In the genomic region with DNA sequence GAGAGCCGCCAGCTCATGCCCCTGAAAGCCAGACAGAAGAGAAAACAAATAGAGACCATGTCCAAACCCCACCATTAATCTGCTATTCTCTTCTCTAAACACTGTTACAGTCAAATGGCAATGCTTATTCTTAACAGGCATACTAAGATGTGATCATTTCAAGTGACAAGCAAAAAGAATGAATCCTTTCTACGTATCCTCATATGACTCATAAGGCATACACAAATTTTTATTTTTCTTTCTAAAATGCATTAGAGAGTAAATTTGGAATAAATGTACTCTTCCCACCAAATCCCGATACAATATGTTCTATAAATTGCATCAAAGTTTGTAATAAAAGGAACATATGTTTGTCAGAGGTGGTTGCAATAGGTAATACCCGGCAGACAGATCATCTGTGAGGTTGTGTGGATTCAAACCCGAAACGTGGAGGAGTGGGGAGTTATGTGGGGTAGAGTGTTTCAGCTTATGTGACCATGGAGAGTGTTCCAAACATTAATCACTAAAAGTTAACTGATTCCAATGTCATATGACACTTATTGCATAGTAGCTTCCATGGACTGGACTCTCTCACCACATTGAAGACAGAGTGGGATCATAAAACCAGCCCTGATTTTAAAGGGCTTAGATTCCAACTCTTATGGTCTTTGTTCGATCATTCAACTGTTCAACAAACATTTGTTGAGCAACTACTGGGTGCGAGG, we compare ENCODE assay signal across 17 cellular contexts.
A peak's percentile ranks its signal among the peaks of the same experiment; 100 is the strongest.
DNase-seq lines count a peak whose midpoint lies in the region; ATAC-seq and TF ChIP-seq lines count a peak whose summit lies in the region.
"Had no signal": no experiment of that assay in that cellular context is flagged by ENCODE, and none has a peak within 500 bp of the region (broad histone marks: within the 10 kb centered on the region; RNA-seq: fewer than 3 reads in every experiment).

No MANE protein-coding gene starts in this region.

- H3K4me1 ChIP-seq in breast epithelium, result no peaks in the 10 kb centered on the region
- peaks cover 5% of the 10 kb centered on the region for H3K4me1 ChIP-seq in mammary epithelial cell (ENCODE audit: insufficient read depth, low read length)
- H3K4me1 ChIP-seq in aorta (ENCODE audit: control insufficient read depth in 1 of 2, insufficient read depth in 2 of 2, low read length in 2 of 2), result no peaks in the 10 kb centered on the region

- H3K4me2 ChIP-seq in mammary epithelial cell (ENCODE audit: insufficient read depth, low read depth, low read length), result no peak overlapping the region

- DNase-seq in breast epithelium (ENCODE audit: low spot score in 2 of 2) (no peak), mammary epithelial cell (no peak), kidney glomerular epithelial cell (lab: John Stamatoyannopoulos, UW) (peak; percentile 21), aorta (no peak), GOT3 (lab: John Stamatoyannopoulos, UW) (no peak), cerebellar nuclear complex (lab: John Stamatoyannopoulos, UW) (no peak)
- DNase-seq: activated CD4-positive, alpha-beta T cell treated with anti-CD3 and anti-CD28 coated beads for 4 hours; activated naive CD8-positive, alpha-beta T cell treated with anti-CD3 and anti-CD28 coated beads, Interleukin-2, amount 10 ng/mL, durations not matched to agents 7 days and 5 days; CD4-positive, alpha-beta T cell; head of caudate nucleus; MV-4-11; NK-92 treated with Interleukin-12 subunit alpha and Interleukin-12 subunit beta, amount 100 ng/mL, for 24 hours; posterior cingulate gyrus; Right ventricle myocardium superior had no signal

- H4K20me1 ChIP-seq in mammary epithelial cell (ENCODE audit: insufficient read depth, low read length), result no peaks in the 10 kb centered on the region

- dilution Hi-C loops in mammary epithelial cell (cut with HindIII; ENCODE audit: low sequenced_read_pairs), result no loop called here

- H3K27me3 ChIP-seq in breast epithelium (no peaks in the 10 kb centered on the region), mammary epithelial cell (ENCODE audit: insufficient read depth, low read length) (no peaks in the 10 kb centered on the region), aorta (ENCODE audit: control insufficient read depth in 1 of 2, insufficient read depth in 2 of 2, low read length in 1 of 2) (no peaks in the 10 kb centered on the region)

- H3K36me3 ChIP-seq in breast epithelium (no peaks in the 10 kb centered on the region), mammary epithelial cell (ENCODE audit: insufficient read depth, low read length) (no peaks in the 10 kb centered on the region), aorta (ENCODE audit: control insufficient read depth in 1 of 2, insufficient read depth in 2 of 2, low read length in 1 of 2) (no peaks in the 10 kb centered on the region)

- no TSS peak for BruUV-seq in mammary epithelial cell (replicated peaks; lab: Mats Ljungman, UMichigan)

- H3K9me3 ChIP-seq in breast epithelium (no peaks in the 10 kb centered on the region), mammary epithelial cell (replicated peaks; ENCODE audit: insufficient read depth, low read length) (no peaks in the 10 kb centered on the region), aorta (ENCODE audit: control insufficient read depth, low read length) (no peaks in the 10 kb centered on the region)

- in situ Hi-C loops in mammary epithelial cell (cut with MboI; ENCODE audit: low sequenced_read_pairs in 2 of 2), result no loop called here

- H3K4me3 ChIP-seq in breast epithelium, result peak overlapping the region in 2 of 3 donors; percentile 33 to 48
- H3K4me3 ChIP-seq in mammary epithelial cell (replicated peaks in 1 of 3; ENCODE audit: insufficient read depth in 1 of 3, low read depth in 2 of 3, low read length in 3 of 3), result no peak overlapping the region
- no peak overlapping the region for H3K4me3 ChIP-seq in aorta (ENCODE audit: low read length in 2 of 2)

- H3K9ac ChIP-seq in mammary epithelial cell (ENCODE audit: insufficient read depth, low read length), result no peak overlapping the region

- no peak for TF ChIP-seq POLR2A in breast epithelium (IDR thresholded peaks at IDR 0.05)

- CTCF ChIA-PET in mammary epithelial cell (lab: Charles Lee; ENCODE audit: low non-redundant PET), result no interaction called here

- ATAC-seq in SK-N-SH treated with all-trans-retinoic acid at 6 μM for 48 hours (peak; percentile 65), aorta (ENCODE audit: low FRiP score) (peak; percentile 42), GM19455 (IDR thresholded peaks at IDR 0.05; ENCODE audit: unreplicated experiment) (no peak)

- H3K79me2 ChIP-seq in mammary epithelial cell (ENCODE audit: insufficient read depth, low read length), result no peaks in the 10 kb centered on the region

- no peak for TF ChIP-seq CTCF in breast epithelium (IDR thresholded peaks at IDR 0.05)
- no peak for TF ChIP-seq CTCF in mammary epithelial cell (conservative IDR thresholded peaks at IDR 0.05 in 1 of 2, IDR thresholded peaks at IDR 0.05 in 1 of 2; ENCODE audit: extremely low read depth in 1 of 2, insufficient read depth in 1 of 2, low read depth in 1 of 2, low read length in 2 of 2)

- no peak overlapping the region for H2AFZ ChIP-seq in mammary epithelial cell (ENCODE audit: low read depth, low read length)

- WGBS in mammary epithelial cell (ENCODE audit: low coverage, missing lambda C conversion rate), result 84% methylated on average over 7 of the region's 8 CpGs
- WGBS in aorta, 2 donors, result 45 to 46% methylated on average over 8 of the region's 8 CpGs

- intact Hi-C loops in breast epithelium (cut with DNase I; ENCODE audit: low total_unique reads) (no loop called here), mammary epithelial cell (cut with micrococcal nuclease) (no loop called here), aorta (cut with DNase I) (no loop called here)

- peak overlapping the region; percentile 52 to 76 for H3K27ac ChIP-seq in breast epithelium
- H3K27ac ChIP-seq in mammary epithelial cell (ENCODE audit: insufficient read depth, low read depth, low read length), result no peak overlapping the region
- H3K27ac ChIP-seq in aorta (ENCODE audit: low read depth in 1 of 2, low read length in 2 of 2), result no peak overlapping the region
- H3K27ac ChIP-seq: 22Rv1 had no signal

TF ChIP-seq in SK-N-SH treated with all-trans-retinoic acid at 6 μM for 48 hours, 23 proteins besides CTCF, POLR2A, EP300 and RAD21:
- no peak for TF ChIP-seq ZFP30 (CRISPR knock-in tag; IDR thresholded peaks at IDR 0.05)
- TF ChIP-seq, protein P1, sequence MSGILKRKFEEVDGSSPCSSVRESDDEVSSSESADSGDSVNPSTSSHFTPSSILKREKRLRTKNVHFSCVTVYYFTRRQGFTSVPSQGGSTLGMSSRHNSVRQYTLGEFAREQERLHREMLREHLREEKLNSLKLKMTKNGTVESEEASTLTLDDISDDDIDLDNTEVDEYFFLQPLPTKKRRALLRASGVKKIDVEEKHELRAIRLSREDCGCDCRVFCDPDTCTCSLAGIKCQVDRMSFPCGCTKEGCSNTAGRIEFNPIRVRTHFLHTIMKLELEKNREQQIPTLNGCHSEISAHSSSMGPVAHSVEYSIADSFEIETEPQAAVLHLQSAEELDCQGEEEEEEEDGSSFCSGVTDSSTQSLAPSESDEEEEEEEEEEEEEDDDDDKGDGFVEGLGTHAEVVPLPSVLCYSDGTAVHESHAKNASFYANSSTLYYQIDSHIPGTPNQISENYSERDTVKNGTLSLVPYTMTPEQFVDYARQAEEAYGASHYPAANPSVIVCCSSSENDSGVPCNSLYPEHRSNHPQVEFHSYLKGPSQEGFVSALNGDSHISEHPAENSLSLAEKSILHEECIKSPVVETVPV (CRISPR knock-in tag; IDR thresholded peaks at IDR 0.05), result no peak
- TF ChIP-seq CSDC2 (CRISPR knock-in tag; IDR thresholded peaks at IDR 0.05), result no peak
- TF ChIP-seq, protein P2, sequence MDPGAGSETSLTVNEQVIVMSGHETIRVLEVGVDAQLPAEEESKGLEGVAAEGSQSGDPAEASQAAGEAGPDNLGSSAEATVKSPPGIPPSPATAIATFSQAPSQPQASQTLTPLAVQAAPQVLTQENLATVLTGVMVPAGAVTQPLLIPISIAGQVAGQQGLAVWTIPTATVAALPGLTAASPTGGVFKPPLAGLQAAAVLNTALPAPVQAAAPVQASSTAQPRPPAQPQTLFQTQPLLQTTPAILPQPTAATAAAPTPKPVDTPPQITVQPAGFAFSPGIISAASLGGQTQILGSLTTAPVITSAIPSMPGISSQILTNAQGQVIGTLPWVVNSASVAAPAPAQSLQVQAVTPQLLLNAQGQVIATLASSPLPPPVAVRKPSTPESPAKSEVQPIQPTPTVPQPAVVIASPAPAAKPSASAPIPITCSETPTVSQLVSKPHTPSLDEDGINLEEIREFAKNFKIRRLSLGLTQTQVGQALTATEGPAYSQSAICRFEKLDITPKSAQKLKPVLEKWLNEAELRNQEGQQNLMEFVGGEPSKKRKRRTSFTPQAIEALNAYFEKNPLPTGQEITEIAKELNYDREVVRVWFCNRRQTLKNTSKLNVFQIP (CRISPR knock-in tag; IDR thresholded peaks at IDR 0.05; ENCODE audit: borderline replicate concordance, low read depth), result no peak
- no peak for TF ChIP-seq ZFP3 (CRISPR knock-in tag; IDR thresholded peaks at IDR 0.05)
- TF ChIP-seq RARB (CRISPR knock-in tag; IDR thresholded peaks at IDR 0.05), result no peak
- TF ChIP-seq, protein P3, sequence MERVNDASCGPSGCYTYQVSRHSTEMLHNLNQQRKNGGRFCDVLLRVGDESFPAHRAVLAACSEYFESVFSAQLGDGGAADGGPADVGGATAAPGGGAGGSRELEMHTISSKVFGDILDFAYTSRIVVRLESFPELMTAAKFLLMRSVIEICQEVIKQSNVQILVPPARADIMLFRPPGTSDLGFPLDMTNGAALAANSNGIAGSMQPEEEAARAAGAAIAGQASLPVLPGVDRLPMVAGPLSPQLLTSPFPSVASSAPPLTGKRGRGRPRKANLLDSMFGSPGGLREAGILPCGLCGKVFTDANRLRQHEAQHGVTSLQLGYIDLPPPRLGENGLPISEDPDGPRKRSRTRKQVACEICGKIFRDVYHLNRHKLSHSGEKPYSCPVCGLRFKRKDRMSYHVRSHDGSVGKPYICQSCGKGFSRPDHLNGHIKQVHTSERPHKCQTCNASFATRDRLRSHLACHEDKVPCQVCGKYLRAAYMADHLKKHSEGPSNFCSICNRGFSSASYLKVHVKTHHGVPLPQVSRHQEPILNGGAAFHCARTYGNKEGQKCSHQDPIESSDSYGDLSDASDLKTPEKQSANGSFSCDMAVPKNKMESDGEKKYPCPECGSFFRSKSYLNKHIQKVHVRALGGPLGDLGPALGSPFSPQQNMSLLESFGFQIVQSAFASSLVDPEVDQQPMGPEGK (CRISPR knock-in tag; IDR thresholded peaks at IDR 0.05; ENCODE audit: borderline replicate concordance), result no peak
- no peak for TF ChIP-seq PPARA (CRISPR knock-in tag; IDR thresholded peaks at IDR 0.05; ENCODE audit: borderline replicate concordance)
- TF ChIP-seq ZC3H10 (CRISPR knock-in tag; IDR thresholded peaks at IDR 0.05), result no peak
- no peak for TF ChIP-seq BACH2 (CRISPR knock-in tag; IDR thresholded peaks at IDR 0.05; ENCODE audit: borderline replicate concordance)
- TF ChIP-seq ZNF70 (CRISPR knock-in tag; IDR thresholded peaks at IDR 0.05), result no peak

Comparison
In these comparisons a context has a peak if more than half of its experiments do, and no peak if none do; other contexts are left out.
1. H3K27ac ChIP-seq: peak in breast epithelium (2 of 2); none in mammary epithelial cell (single experiment) and aorta (0 of 2).
2. H3K4me3 ChIP-seq: peak in breast epithelium (2 of 3); none in mammary epithelial cell (0 of 3) and aorta (0 of 2).